In genomic region chr17:82235775-82236141, GRCh38 we compare ENCODE assay signal across 9 cellular contexts. TPM values are rescaled to one million over a fixed set of nuclear protein-coding genes. Genes with fewer than 3 reads are reported as not detected.
DNase-seq lines count a peak whose midpoint lies in the region; ATAC-seq, FAIRE-seq and TF ChIP-seq lines count a peak whose summit lies in the region.
"Had no signal": no experiment of that assay in that cellular context is flagged by ENCODE, and none has a peak within 500 bp of the region (broad histone marks: within the 10 kb centered on the region; RNA-seq: fewer than 3 reads in every experiment).

No MANE protein-coding gene starts in this region.

- H3K9me3 ChIP-seq in HepG2 (ENCODE audit: low read length), result no peaks in the 10 kb centered on the region
- H3K9me3 ChIP-seq in right lobe of liver, result no peaks in the 10 kb centered on the region
- no peaks in the 10 kb centered on the region for H3K9me3 ChIP-seq in naive thymus-derived CD4-positive, alpha-beta T cell (ENCODE audit: control insufficient read depth in 2 of 3, low read length in 3 of 3)
- H3K9me3 ChIP-seq in vagina, result no peaks in the 10 kb centered on the region

- no TSS peak for BruUV-seq in HepG2 (replicated peaks; lab: Mats Ljungman, UMichigan)

- POLR2A ChIA-PET in HepG2 (lab: Yijun Ruan, JAX), result interaction anchor here (0.7 to 2.6 kb wide), 19 partner anchors 10 to 244 kb away, joined by 3 to 23 read pairs (median 6); partner anchors contain the start of genes CCDC57 and CD7
- POLR2A ChIA-PET in naive thymus-derived CD4-positive, alpha-beta T cell (lab: Charles Lee), result interaction anchor here (0.6 to 2.2 kb wide), 6 partner anchors 30 to 132 kb away, joined by 3 to 12 read pairs (median 4); partner anchors contain the start of genes CD7 and SECTM1

- peaks cover 58% of the 10 kb centered on the region for H3K79me2 ChIP-seq in HepG2 (ENCODE audit: insufficient read depth, low read length)

- ATAC-seq in HepG2, result peak; percentile 0; the same call in 2 of the 3 replicates
- no peak for ATAC-seq in right lobe of liver
- ATAC-seq in naive thymus-derived CD4-positive, alpha-beta T cell, result no peak
- no peak for ATAC-seq in HG03469 (IDR thresholded peaks at IDR 0.05; ENCODE audit: unreplicated experiment)
- ATAC-seq in GM21423 (IDR thresholded peaks at IDR 0.05; ENCODE audit: unreplicated experiment), result no peak
- no peak for ATAC-seq in GM18517 (IDR thresholded peaks at IDR 0.05; ENCODE audit: unreplicated experiment)

- no peak for FAIRE-seq in HepG2 (lab: Jason Lieb, UNC)

- H3K36me3 ChIP-seq in HepG2 (replicated peaks in 1 of 2; ENCODE audit: control insufficient read depth in 1 of 2, insufficient read depth in 2 of 2, low read length in 2 of 2), result peaks cover 35 to 44% of the 10 kb centered on the region in 2 experiments
- no peaks in the 10 kb centered on the region for H3K36me3 ChIP-seq in right lobe of liver
- peaks cover 0 to 7% (median 0%) of the 10 kb centered on the region in 3 experiments for H3K36me3 ChIP-seq in naive thymus-derived CD4-positive, alpha-beta T cell (ENCODE audit: control insufficient read depth in 2 of 3, insufficient read depth in 3 of 3, low read length in 3 of 3)
- no peaks in the 10 kb centered on the region for H3K36me3 ChIP-seq in vagina

- peak overlapping the region; percentile 33 for H3K4me2 ChIP-seq in HepG2 (ENCODE audit: low read depth, low read length)

- WGBS in HepG2 (ENCODE audit: low lambda C conversion rate), result 35% methylated on average over 15 of the region's 15 CpGs
- 13% methylated on average over 3 of the region's 15 CpGs for WGBS in right lobe of liver (ENCODE audit: insufficient coverage, low coverage, low lambda C conversion rate, missing lambda C conversion rate)

- peak overlapping the region in 5 of 9 donors; percentile 23 to 71 (median 38) for H3K27ac Mint-ChIP-seq in naive thymus-derived CD4-positive, alpha-beta T cell

- H3K27me3 Mint-ChIP-seq in naive thymus-derived CD4-positive, alpha-beta T cell, result no peaks in the 10 kb centered on the region

- TF ChIP-seq EP300 in HepG2 (IDR thresholded peaks at IDR 0.05; ENCODE audit: low read depth in 2 of 2, low read length in 2 of 2), result no peak
- no peak for TF ChIP-seq EP300 in HepG2 (CRISPR knock-in tag; IDR thresholded peaks at IDR 0.05; ENCODE audit: borderline replicate concordance)

- in situ Hi-C loops in HepG2 (cut with HindIII; ENCODE audit: extremely low pct_ligation_motif_present, low pct_unique_long_range_greater_than_20kb), result no loop called here

- TF ChIP-seq POLR2A in HepG2 (IDR thresholded peaks at IDR 0.05; ENCODE audit: insufficient read depth in 1 of 2, low read depth in 2 of 2, low read length in 2 of 2) (peak in 1 of 2 experiments; percentile 29; a peak in 1 of 4 replicates), right lobe of liver (IDR thresholded peaks at IDR 0.05) (no peak), vagina (IDR thresholded peaks at IDR 0.05) (no peak)

- no peak for TF ChIP-seq RAD21 in HepG2 (CRISPR knock-in tag; IDR thresholded peaks at IDR 0.05)

- H2AFZ ChIP-seq in HepG2 (ENCODE audit: low read length), result no peak overlapping the region

- H3K4me1 ChIP-seq in HepG2 (ENCODE audit: insufficient read depth, low read length), result peaks cover 88% of the 10 kb centered on the region
- H3K4me1 ChIP-seq in right lobe of liver, result peaks cover 2 to 45% (median 24%) of the 10 kb centered on the region in 4 donors
- peaks cover 12 to 44% of the 10 kb centered on the region in 2 donors for H3K4me1 ChIP-seq in naive thymus-derived CD4-positive, alpha-beta T cell (ENCODE audit: control insufficient read depth in 2 of 2, insufficient read depth in 2 of 2, low read length in 2 of 2)
- H3K4me1 ChIP-seq in vagina, result peaks cover 88% of the 10 kb centered on the region

- peak overlapping the region; percentile 59 for H3K27ac ChIP-seq in HepG2 (ENCODE audit: extremely low read length, insufficient read depth, low read length)
- no peak overlapping the region for H3K27ac ChIP-seq in right lobe of liver
- H3K27ac ChIP-seq in angular gyrus (ENCODE audit: low read depth, low read length), result peak overlapping the region; percentile 45
- no peak overlapping the region for H3K27ac ChIP-seq in naive thymus-derived CD4-positive, alpha-beta T cell (ENCODE audit: low read depth, low read length)
- H3K27ac ChIP-seq in vagina, result peak overlapping the region; percentile 85

- TF ChIP-seq CTCF in HepG2 (CRISPR knock-in tag; IDR thresholded peaks at IDR 0.05) (no peak), right lobe of liver (IDR thresholded peaks at IDR 0.05) (no peak), vagina (IDR thresholded peaks at IDR 0.05) (no peak)

- peaks cover 96% of the 10 kb centered on the region for H4K20me1 ChIP-seq in HepG2 (ENCODE audit: insufficient read depth, low read length)

- no peaks in the 10 kb centered on the region for H3K9me3 Mint-ChIP-seq in naive thymus-derived CD4-positive, alpha-beta T cell
- H3K9me3 Mint-ChIP-seq: activated T-cell treated with anti-CD3 and anti-CD28 coated beads, Interleukin-2, amount 50 U/mL, for 4 hours had no signal

- intact Hi-C loops in HepG2 (cut with micrococcal nuclease; ENCODE audit: unreplicated experiment), result loop anchor here (2.0 to 10.0 kb wide), 2 partner anchors 29 to 131 kb away; no protein-coding TSS in a partner anchor
- intact Hi-C loops in right lobe of liver (cut with DNase I), result loop anchor here (5.0 kb wide), 2 partner anchors 82 to 87 kb away; partner anchors contain the start of gene CD7 (in 1 of the 2)
- intact Hi-C loops in naive thymus-derived CD4-positive, alpha-beta T cell (cut with micrococcal nuclease), result loop anchor here (1.0 to 10.0 kb wide), 5 partner anchors 37 to 201 kb away; partner anchors contain the start of genes CSNK1D (in 1 of the 2), DCXR (in 1 of the 2) and RAC3 (in 1 of the 2)
- intact Hi-C loops in vagina (cut with DNase I), result no loop called here

- CTCF ChIA-PET in HepG2 (lab: Yijun Ruan, JAX; ENCODE audit: low intra/inter-chr PET ratio, low total read pairs), result interaction anchor here (0.7 to 1.2 kb wide), 4 partner anchors 30 to 85 kb away, joined by 3 to 7 read pairs (median 3); no protein-coding TSS in a partner anchor
- CTCF ChIA-PET in naive thymus-derived CD4-positive, alpha-beta T cell (lab: Charles Lee), result interaction anchor here (0.5 to 2.7 kb wide), 11 partner anchors 10 to 356 kb away, joined by 3 to 30 read pairs (median 3); no protein-coding TSS in a partner anchor

- H3K27me3 ChIP-seq in HepG2 (ENCODE audit: control insufficient read depth in 1 of 2, insufficient read depth in 2 of 2, low read length in 2 of 2) (no peaks in the 10 kb centered on the region; a peak in 1 of 5 replicates), right lobe of liver (no peaks in the 10 kb centered on the region), vagina (no peaks in the 10 kb centered on the region)
- H3K27me3 ChIP-seq in naive thymus-derived CD4-positive, alpha-beta T cell (ENCODE audit: control insufficient read depth in 2 of 2, insufficient read depth in 2 of 2, low read length in 2 of 2), result no peaks in the 10 kb centered on the region

- H3K4me3 ChIP-seq in HepG2 (replicated peaks in 1 of 3; ENCODE audit: insufficient read depth in 1 of 3, low read depth in 2 of 3, low read length in 3 of 3) (peak overlapping the region in 1 of 3 experiments; percentile 27; a peak in 1 of 6 replicates), right lobe of liver (no peak overlapping the region), vagina (no peak overlapping the region)
- no peak overlapping the region for H3K4me3 ChIP-seq in naive thymus-derived CD4-positive, alpha-beta T cell (ENCODE audit: low read length)

- H3K36me3 Mint-ChIP-seq in naive thymus-derived CD4-positive, alpha-beta T cell, result peaks cover 0 to 5% (median 0%) of the 10 kb centered on the region in 5 donors

- H3K9ac ChIP-seq in HepG2 (ENCODE audit: insufficient read depth, low read depth, low read length), result peak overlapping the region; percentile 16; the same call in 1 of the 2 replicates

- H3K4me1 Mint-ChIP-seq in naive thymus-derived CD4-positive, alpha-beta T cell, result peaks cover 5 to 44% (median 28%) of the 10 kb centered on the region in 7 donors

- DNase-seq in HepG2 (ENCODE audit: low spot score) (no peak), right lobe of liver (no peak), vagina (ENCODE audit: extremely low spot score in 2 of 2) (no peak)
- DNase-seq in naive thymus-derived CD4-positive, alpha-beta T cell, result no peak

- H3K4me3 Mint-ChIP-seq in naive thymus-derived CD4-positive, alpha-beta T cell, result peak overlapping the region in 1 of 10 donors; percentile 17
- H3K4me3 Mint-ChIP-seq: activated T-cell treated with anti-CD3 and anti-CD28 coated beads, Interleukin-2, amount 50 U/mL, for 4 hours had no signal

RNA-seq across cellular contexts. Expression of gene SLC16A3, which starts 6.9 kb away (rescaled TPM):
- total RNA-seq in HepG2 (2016; rRNA removed; fragmentation: Illumina TruSeq; extraction: Trizol), result 99.9 and 242 TPM in 2 replicates
- 51.0 and 61.4 TPM in 2 replicates for total RNA-seq in HepG2 (2016; cell fraction: cytosol; rRNA removed; fragmentation: Illumina TruSeq; extraction: Trizol; ENCODE audit: low read depth)
- total RNA-seq in HepG2 (2016; cell fraction: insoluble cytoplasmic fraction; rRNA removed; fragmentation: Illumina TruSeq; extraction: Trizol), result 83.6 and 248 TPM in 2 replicates
- 88.3 and 97.4 TPM in 2 replicates for total RNA-seq in HepG2 (2016; cell fraction: membrane; rRNA removed; fragmentation: Illumina TruSeq; extraction: Trizol)
- 164 and 200 TPM in 2 replicates for total RNA-seq in HepG2 (2016; cell fraction: nucleus; rRNA removed; fragmentation: Illumina TruSeq; extraction: Trizol)
- 349 and 598 TPM in 2 replicates for polyA plus RNA-seq in HepG2 (2011; rRNA removed)
- polyA plus RNA-seq in HepG2 (2011; cell fraction: cytosol; rRNA removed), result 384 and 554 TPM in 2 replicates
- 293 and 327 TPM in 2 replicates for polyA plus RNA-seq in HepG2 (2011; cell fraction: nucleus; rRNA removed)
- 348 and 404 TPM in 2 replicates for polyA plus RNA-seq in HepG2 (2012)
- 38.7 and 40.7 TPM in 2 replicates for polyA plus RNA-seq in HepG2 (2016; cell fraction: cytosol; fragmentation: Illumina TruSeq; extraction: Trizol; ENCODE audit: low read depth)
- 95.9 and 111 TPM in 2 replicates for polyA plus RNA-seq in HepG2 (2016; cell fraction: insoluble cytoplasmic fraction; fragmentation: Illumina TruSeq; extraction: Trizol; ENCODE audit: low read depth)
- 61.0 and 65.9 TPM in 2 replicates for polyA plus RNA-seq in HepG2 (2016; cell fraction: membrane; fragmentation: Illumina TruSeq; extraction: Trizol; ENCODE audit: low read depth)
- 334 and 368 TPM in 2 replicates for polyA plus RNA-seq in HepG2 (2016; cell fraction: nucleus; fragmentation: Illumina TruSeq; extraction: Trizol; ENCODE audit: insufficient read depth, low read depth)
- 181 and 1,731 TPM in 2 replicates for polyA minus RNA-seq in HepG2 (2011; rRNA and poly(A)+ RNA removed; ENCODE audit: low replicate concordance)
- 365 and 408 TPM in 2 replicates for polyA minus RNA-seq in HepG2 (2011; cell fraction: cytosol; rRNA and poly(A)+ RNA removed)
- polyA minus RNA-seq in HepG2 (2011; cell fraction: nucleus; rRNA and poly(A)+ RNA removed), result 137 and 145 TPM in 2 replicates
- total RNA-seq in right lobe of liver, result 10 to 100 TPM in 2 of 6 experiments, 1 to 10 TPM in 4; 4.1 to 34.0 (median 7.3) TPM
- 100 to 1,000 TPM in 2 of 5 experiments, 10 to 100 TPM in 3; 14.6 to 264 (median 67.0) TPM for total RNA-seq in naive thymus-derived CD4-positive, alpha-beta T cell
- polyA plus RNA-seq in naive thymus-derived CD4-positive, alpha-beta T cell, result 1 to 10 TPM; 1.4 to 1.9 TPM
- 21.1 TPM for total RNA-seq in vagina

RNA-seq across cellular contexts. Expression of gene CCDC57, which starts 23.1 kb away (rescaled TPM):
- total RNA-seq in HepG2 (2016; rRNA removed; fragmentation: Illumina TruSeq; extraction: Trizol) (54.8 and 59.9 TPM in 2 replicates), right lobe of liver (10 to 100 TPM; 10.1 to 37.4 (median 17.2) TPM), vagina (26.5 TPM)
- 85.1 and 122 TPM in 2 replicates for total RNA-seq in HepG2 (2016; cell fraction: cytosol; rRNA removed; fragmentation: Illumina TruSeq; extraction: Trizol; ENCODE audit: low read depth)
- 54.5 and 62.8 TPM in 2 replicates for total RNA-seq in HepG2 (2016; cell fraction: insoluble cytoplasmic fraction; rRNA removed; fragmentation: Illumina TruSeq; extraction: Trizol)
- total RNA-seq in HepG2 (2016; cell fraction: membrane; rRNA removed; fragmentation: Illumina TruSeq; extraction: Trizol), result 78.3 and 105 TPM in 2 replicates
- 40.6 and 45.1 TPM in 2 replicates for total RNA-seq in HepG2 (2016; cell fraction: nucleus; rRNA removed; fragmentation: Illumina TruSeq; extraction: Trizol)
- 59.3 and 69.8 TPM in 2 replicates for polyA plus RNA-seq in HepG2 (2011; rRNA removed)
- 59.9 and 140 TPM in 2 replicates for polyA plus RNA-seq in HepG2 (2011; cell fraction: cytosol; rRNA removed)
- 103 and 130 TPM in 2 replicates for polyA plus RNA-seq in HepG2 (2011; cell fraction: nucleus; rRNA removed)
- 48.8 and 63.7 TPM in 2 replicates for polyA plus RNA-seq in HepG2 (2012)
- 113 and 149 TPM in 2 replicates for polyA plus RNA-seq in HepG2 (2016; cell fraction: cytosol; fragmentation: Illumina TruSeq; extraction: Trizol; ENCODE audit: low read depth)
- polyA plus RNA-seq in HepG2 (2016; cell fraction: insoluble cytoplasmic fraction; fragmentation: Illumina TruSeq; extraction: Trizol; ENCODE audit: low read depth), result 62.5 and 66.4 TPM in 2 replicates
- 95.1 and 110 TPM in 2 replicates for polyA plus RNA-seq in HepG2 (2016; cell fraction: membrane; fragmentation: Illumina TruSeq; extraction: Trizol; ENCODE audit: low read depth)
- 121 and 124 TPM in 2 replicates for polyA plus RNA-seq in HepG2 (2016; cell fraction: nucleus; fragmentation: Illumina TruSeq; extraction: Trizol; ENCODE audit: insufficient read depth, low read depth)
- 23.1 and 32.6 TPM in 2 replicates for polyA minus RNA-seq in HepG2 (2011; rRNA and poly(A)+ RNA removed; ENCODE audit: low replicate concordance)
- 18.1 and 19.8 TPM in 2 replicates for polyA minus RNA-seq in HepG2 (2011; cell fraction: cytosol; rRNA and poly(A)+ RNA removed)
- polyA minus RNA-seq in HepG2 (2011; cell fraction: nucleus; rRNA and poly(A)+ RNA removed), result 27.6 and 37.2 TPM in 2 replicates
- total RNA-seq in naive thymus-derived CD4-positive, alpha-beta T cell, result 100 to 1,000 TPM in 2 of 5 experiments, 10 to 100 TPM in 3; 75.7 to 127 (median 95.0) TPM
- polyA plus RNA-seq in naive thymus-derived CD4-positive, alpha-beta T cell, result 10 to 100 TPM; 32.1 to 36.8 TPM

RNA-seq across cellular contexts. Expression of gene CSNK1D, which starts 37.7 kb away (rescaled TPM):
- total RNA-seq in HepG2 (2016; rRNA removed; fragmentation: Illumina TruSeq; extraction: Trizol) (28.4 and 31.5 TPM in 2 replicates), right lobe of liver (10 to 100 TPM; 32.7 to 73.0 (median 45.9) TPM), vagina (67.8 TPM)
- total RNA-seq in HepG2 (2016; cell fraction: cytosol; rRNA removed; fragmentation: Illumina TruSeq; extraction: Trizol; ENCODE audit: low read depth), result 19.2 and 20.4 TPM in 2 replicates
- total RNA-seq in HepG2 (2016; cell fraction: insoluble cytoplasmic fraction; rRNA removed; fragmentation: Illumina TruSeq; extraction: Trizol), result 23.0 and 34.1 TPM in 2 replicates
- total RNA-seq in HepG2 (2016; cell fraction: membrane; rRNA removed; fragmentation: Illumina TruSeq; extraction: Trizol), result 24.3 and 26.6 TPM in 2 replicates
- 42.8 and 45.6 TPM in 2 replicates for total RNA-seq in HepG2 (2016; cell fraction: nucleus; rRNA removed; fragmentation: Illumina TruSeq; extraction: Trizol)
- 128 and 148 TPM in 2 replicates for polyA plus RNA-seq in HepG2 (2011; rRNA removed)
- 81.5 and 90.2 TPM in 2 replicates for polyA plus RNA-seq in HepG2 (2011; cell fraction: cytosol; rRNA removed)
- 1,010 and 1,066 TPM in 2 replicates for polyA plus RNA-seq in HepG2 (2011; cell fraction: nucleus; rRNA removed)
- 164 and 234 TPM in 2 replicates for polyA plus RNA-seq in HepG2 (2012)
- 19.6 and 21.8 TPM in 2 replicates for polyA plus RNA-seq in HepG2 (2016; cell fraction: cytosol; fragmentation: Illumina TruSeq; extraction: Trizol; ENCODE audit: low read depth)
- 71.8 and 89.7 TPM in 2 replicates for polyA plus RNA-seq in HepG2 (2016; cell fraction: insoluble cytoplasmic fraction; fragmentation: Illumina TruSeq; extraction: Trizol; ENCODE audit: low read depth)
- polyA plus RNA-seq in HepG2 (2016; cell fraction: membrane; fragmentation: Illumina TruSeq; extraction: Trizol; ENCODE audit: low read depth), result 40.8 and 42.7 TPM in 2 replicates
- 316 and 342 TPM in 2 replicates for polyA plus RNA-seq in HepG2 (2016; cell fraction: nucleus; fragmentation: Illumina TruSeq; extraction: Trizol; ENCODE audit: insufficient read depth, low read depth)
- 78.0 and 103 TPM in 2 replicates for polyA minus RNA-seq in HepG2 (2011; rRNA and poly(A)+ RNA removed; ENCODE audit: low replicate concordance)
- polyA minus RNA-seq in HepG2 (2011; cell fraction: cytosol; rRNA and poly(A)+ RNA removed), result 51.7 and 60.9 TPM in 2 replicates
- 117 and 118 TPM in 2 replicates for polyA minus RNA-seq in HepG2 (2011; cell fraction: nucleus; rRNA and poly(A)+ RNA removed)
- 100 to 1,000 TPM; 144 to 249 (median 176) TPM for total RNA-seq in naive thymus-derived CD4-positive, alpha-beta T cell
- 10 to 100 TPM; 46.1 to 81.3 TPM for polyA plus RNA-seq in naive thymus-derived CD4-positive, alpha-beta T cell

Comparison
In these comparisons a context has a peak if more than half of its experiments do, and no peak if none do; other contexts are left out.
1. H3K27ac ChIP-seq: peak in HepG2 (single experiment), angular gyrus (single experiment) and vagina (single experiment); none in right lobe of liver (0 of 3) and naive thymus-derived CD4-positive, alpha-beta T cell (single experiment).